1 cellular context compared by ENCODE assay signal in the genomic region with DNA sequence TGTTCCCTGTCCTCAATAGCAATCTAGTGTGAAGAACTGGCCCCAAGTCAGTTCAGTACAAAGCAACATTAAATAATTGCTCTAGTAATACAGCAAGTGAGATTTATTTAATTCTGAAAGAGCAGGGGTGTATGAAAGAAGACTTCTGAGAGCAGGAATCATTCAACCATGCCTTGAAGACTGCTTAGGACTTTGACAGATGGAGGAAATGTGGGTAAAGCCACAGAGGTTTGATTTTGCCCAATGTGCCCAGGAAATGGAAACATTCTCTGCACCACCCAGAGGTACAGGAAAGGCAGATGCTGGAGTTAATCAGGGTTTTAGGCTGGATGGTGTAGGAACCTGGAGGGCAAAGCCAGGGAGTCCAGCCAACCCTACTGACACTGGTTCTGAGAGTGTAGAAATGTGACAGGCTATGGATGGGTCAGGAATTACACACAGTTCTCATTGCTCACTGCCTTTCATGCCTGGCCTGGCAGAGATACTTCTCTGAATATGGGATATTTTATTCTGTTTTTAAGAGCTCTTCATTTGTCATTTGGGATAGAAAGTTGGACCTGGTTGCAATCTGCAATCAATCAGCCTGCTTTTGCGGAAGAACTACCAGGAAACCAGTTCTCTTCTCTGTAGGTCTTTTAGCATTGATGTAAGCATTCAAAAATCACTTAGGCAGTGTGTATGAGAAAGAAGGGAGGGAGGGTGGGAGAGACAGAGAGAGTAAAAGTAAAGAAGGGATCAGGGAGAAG.
TF ChIP-seq lines count a peak whose summit lies in the region.

No MANE protein-coding gene starts in this region.

TF ChIP-seq in H1, 55 proteins besides CTCF, POLR2A, EP300 and RAD21 (continued from another document):
- TF ChIP-seq HDAC2 (IDR thresholded peaks at IDR 0.05; ENCODE audit: borderline replicate concordance in 1 of 2, low read depth in 2 of 2, low read length in 2 of 2) (no peak), SP1 (IDR thresholded peaks at IDR 0.05; ENCODE audit: low read depth, low read length) (no peak)
TF ChIP-seq in H1: peak in this region for 0.
